18 cellular contexts compared by ENCODE assay signal in the genomic region with DNA sequence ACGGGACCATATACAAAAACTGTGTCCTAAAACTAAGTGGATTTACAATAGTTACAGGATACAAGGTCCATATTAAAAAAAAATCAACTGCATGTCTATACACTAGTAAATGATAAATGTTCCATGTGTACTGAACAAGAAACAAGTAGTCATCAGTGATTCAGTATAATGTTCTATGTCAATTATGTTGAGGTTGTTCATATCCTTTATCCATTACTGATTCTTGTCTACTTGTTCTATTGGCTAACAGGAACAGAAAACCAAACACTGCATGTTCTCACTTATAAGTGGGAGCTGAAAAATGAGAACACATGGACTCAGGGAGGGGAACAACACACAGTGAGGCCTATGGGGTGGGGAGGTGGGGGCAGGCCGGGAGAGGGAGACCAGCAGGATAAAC.
A peak's percentile ranks its signal among the peaks of the same experiment; 100 is the strongest.
DNase-seq lines count a peak whose midpoint lies in the region; FAIRE-seq and TF ChIP-seq lines count a peak whose summit lies in the region.
"Had no signal": no experiment of that assay in that cellular context is flagged by ENCODE, and none has a peak within 500 bp of the region (broad histone marks: within the 10 kb centered on the region; RNA-seq: fewer than 3 reads in every experiment).

No MANE protein-coding gene starts in this region.

- FAIRE-seq in endothelial cell of umbilical vein (lab: Jason Lieb, UNC) (no peak), urothelium cell line (lab: Jason Lieb, UNC) (peak; percentile 20)
- FAIRE-seq: G401.6, GM12891, H1 had no signal

- dilution Hi-C loops in endothelial cell of umbilical vein (cut with MboI; ENCODE audit: extremely low pct_ligation_motif_present, low sequenced_read_pairs) = no loop called here

- H3K27ac ChIP-seq in endothelial cell of umbilical vein (ENCODE audit: insufficient read depth, low read depth, low read length) (no peak overlapping the region), esophagus muscularis mucosa (replicated peaks in 1 of 4) (no peak overlapping the region)
- H3K27ac ChIP-seq: BLaER1 treated with 17β-estradiol and CSF1 and Interleukin-3, amounts not matched to agents 10 nM and 100 nM had no signal

- TF ChIP-seq CTCF in endothelial cell of umbilical vein (IDR thresholded peaks at IDR 0.05; ENCODE audit: extremely low read depth in 1 of 2, insufficient read depth in 1 of 2, low read depth in 1 of 2, low read length in 2 of 2) (no peak), esophagus muscularis mucosa (IDR thresholded peaks at IDR 0.05) (no peak)

- CTCF ChIA-PET in endothelial cell of umbilical vein (lab: Charles Lee) = interaction anchor here (0.5 to 1.9 kb wide), 5 partner anchors 8 to 147 kb away, joined by 3 to 5 read pairs (median 3); no protein-coding TSS in a partner anchor

- intact Hi-C loops in endothelial cell of umbilical vein (cut with micrococcal nuclease) (loop anchor here (5.0 kb wide), 1 partner anchor 45 kb away; no protein-coding TSS in a partner anchor), esophagus muscularis mucosa (cut with DNase I) (no loop called here)

- H3K4me3 ChIP-seq in endothelial cell of umbilical vein (replicated peaks in 1 of 3; ENCODE audit: insufficient read depth in 1 of 3, low read depth in 1 of 3, low read length in 3 of 3) (no peak overlapping the region), esophagus muscularis mucosa (no peak overlapping the region)
- H3K4me3 ChIP-seq: BLaER1 treated with 17β-estradiol and CSF1 and Interleukin-3, amounts not matched to agents 10 nM and 100 nM had no signal

- DNase-seq in ELR (ENCODE audit: low read depth) = peak; percentile 20
- peak; percentile 17 for DNase-seq in RKO (ENCODE audit: low spot score)
- no peak for DNase-seq in endothelial cell of umbilical vein (ENCODE audit: low read depth, low spot score)
- DNase-seq in urothelium cell line (ENCODE audit: low spot score) = no peak
- no peak for DNase-seq in activated CD4-positive, alpha-beta T cell treated with anti-CD3 and anti-CD28 coated beads, Interleukin-2, amount 50 U/mL, for 1 hour
- DNase-seq in activated naive CD4-positive, alpha-beta T cell (lab: John Stamatoyannopoulos, UW) = no peak
- no peak for DNase-seq in esophagus muscularis mucosa (ENCODE audit: extremely low spot score)
- DNase-seq: 8988T; ACHN; Calu3; CD4-positive, CD25-positive, alpha-beta regulatory T cell; DMS79; IMR-90; KG1 had no signal

- H3K27me3 ChIP-seq in endothelial cell of umbilical vein (ENCODE audit: control insufficient read depth in 2 of 2, insufficient read depth in 2 of 2, low read length in 2 of 2) (no peaks in the 10 kb centered on the region), esophagus muscularis mucosa (no peaks in the 10 kb centered on the region)
- H3K27me3 ChIP-seq: BLaER1 treated with 17β-estradiol and CSF1 and Interleukin-3, amounts not matched to agents 10 nM and 100 nM had no signal

- TF ChIP-seq POLR2A in endothelial cell of umbilical vein (IDR thresholded peaks at IDR 0.05; ENCODE audit: low read depth, low read length) (no peak), esophagus muscularis mucosa (IDR thresholded peaks at IDR 0.05; ENCODE audit: low read depth) (no peak)

- BruUV-seq in endothelial cell of umbilical vein (replicated peaks; lab: Mats Ljungman, UMichigan) = no TSS peak

- peaks cover 35% of the 10 kb centered on the region for H3K4me1 ChIP-seq in endothelial cell of umbilical vein (ENCODE audit: control insufficient read depth, extremely low read depth, insufficient read depth, low read length)
- H3K4me1 ChIP-seq in esophagus muscularis mucosa = peaks cover 0 to 17% (median 8%) of the 10 kb centered on the region in 4 donors

- H3K36me3 ChIP-seq in endothelial cell of umbilical vein (ENCODE audit: control insufficient read depth in 2 of 2, extremely low read depth in 1 of 2, insufficient read depth in 2 of 2, low read length in 2 of 2) (no peaks in the 10 kb centered on the region), esophagus muscularis mucosa (peaks cover 0 to 3% (median 0%) of the 10 kb centered on the region in 4 donors)

- no peak for TF ChIP-seq EP300 in esophagus muscularis mucosa (IDR thresholded peaks at IDR 0.05)

- H3K9me1 ChIP-seq in endothelial cell of umbilical vein (replicated peaks; ENCODE audit: control insufficient read depth, extremely low read depth, insufficient read depth, low read length) = no peaks in the 10 kb centered on the region

- no peaks in the 10 kb centered on the region for H4K20me1 ChIP-seq in endothelial cell of umbilical vein (replicated peaks; ENCODE audit: control insufficient read depth, extremely low read depth, insufficient read depth, low read length)
- H4K20me1 ChIP-seq: BLaER1 treated with 17β-estradiol and CSF1 and Interleukin-3, amounts not matched to agents 10 nM and 100 nM had no signal

- H3K9ac ChIP-seq in endothelial cell of umbilical vein (replicated peaks; ENCODE audit: extremely low read depth, insufficient read depth, low read length) = no peak overlapping the region
- H3K9ac ChIP-seq: BLaER1 treated with 17β-estradiol and CSF1 and Interleukin-3, amounts not matched to agents 10 nM and 100 nM had no signal

- peaks cover 60% of the 10 kb centered on the region for H3K79me2 ChIP-seq in endothelial cell of umbilical vein (ENCODE audit: control insufficient read depth, insufficient read depth, low read length)

- no peak overlapping the region for H2AFZ ChIP-seq in endothelial cell of umbilical vein (ENCODE audit: low read depth, low read length)

- POLR2A ChIA-PET in endothelial cell of umbilical vein (lab: Charles Lee) = no interaction called here

- no peaks in the 10 kb centered on the region for H3K9me3 ChIP-seq in endothelial cell of umbilical vein (replicated peaks; ENCODE audit: control insufficient read depth, insufficient read depth, low read length)
- H3K9me3 ChIP-seq in esophagus muscularis mucosa = no peaks in the 10 kb centered on the region

- WGBS in esophagus muscularis mucosa = 89% methylated on average over 2 of the region's 2 CpGs

- H3K4me2 ChIP-seq in endothelial cell of umbilical vein (ENCODE audit: insufficient read depth, low read length) = peak overlapping the region; percentile 11
- H3K4me2 ChIP-seq: BLaER1 treated with 17β-estradiol and CSF1 and Interleukin-3, amounts not matched to agents 10 nM and 100 nM had no signal

TF ChIP-seq in endothelial cell of umbilical vein, 7 proteins besides CTCF, POLR2A, EP300 and RAD21:
- peak; percentile 10 for TF ChIP-seq GATA2 (IDR thresholded peaks at IDR 0.05; ENCODE audit: insufficient read depth, insufficient read length, low read depth, low read length)
- no peak for TF ChIP-seq EZH2 (IDR thresholded peaks at IDR 0.05; ENCODE audit: borderline replicate concordance, low read depth, low read length, severe bottlenecking)

Comparison
In these comparisons a context has a peak if more than half of its experiments do, and no peak if none do; other contexts are left out.
1. DNase-seq: peak in ELR (single experiment) and RKO (single experiment); none in endothelial cell of umbilical vein (single experiment), urothelium cell line (single experiment), activated CD4-positive, alpha-beta T cell treated with anti-CD3 and anti-CD28 coated beads, Interleukin-2, amount 50 U/mL, for 1 hour (single experiment), activated naive CD4-positive, alpha-beta T cell (0 of 4) and esophagus muscularis mucosa (single experiment).